Comparison of ENCODE assay signal across 1 cellular context in genomic region chr2:218255441-218255840, GRCh38.
TF ChIP-seq lines count a peak whose summit lies in the region.

No MANE protein-coding gene starts in this region.

TF ChIP-seq in HepG2, 621 proteins besides CTCF, POLR2A, EP300 and RAD21:
- TF ChIP-seq ZNF329 (CRISPR knock-in tag; IDR thresholded peaks at IDR 0.05; ENCODE audit: low read depth) (no peak), NFE2L2 (IDR thresholded peaks at IDR 0.05; ENCODE audit: low read length) (no peak), ZFP36 (IDR thresholded peaks at IDR 0.05; ENCODE audit: borderline replicate concordance, low read depth, low read length, partially characterized antibody) (no peak), MIER2 (CRISPR knock-in tag; IDR thresholded peaks at IDR 0.05) (no peak)
- TF ChIP-seq, protein P1, sequence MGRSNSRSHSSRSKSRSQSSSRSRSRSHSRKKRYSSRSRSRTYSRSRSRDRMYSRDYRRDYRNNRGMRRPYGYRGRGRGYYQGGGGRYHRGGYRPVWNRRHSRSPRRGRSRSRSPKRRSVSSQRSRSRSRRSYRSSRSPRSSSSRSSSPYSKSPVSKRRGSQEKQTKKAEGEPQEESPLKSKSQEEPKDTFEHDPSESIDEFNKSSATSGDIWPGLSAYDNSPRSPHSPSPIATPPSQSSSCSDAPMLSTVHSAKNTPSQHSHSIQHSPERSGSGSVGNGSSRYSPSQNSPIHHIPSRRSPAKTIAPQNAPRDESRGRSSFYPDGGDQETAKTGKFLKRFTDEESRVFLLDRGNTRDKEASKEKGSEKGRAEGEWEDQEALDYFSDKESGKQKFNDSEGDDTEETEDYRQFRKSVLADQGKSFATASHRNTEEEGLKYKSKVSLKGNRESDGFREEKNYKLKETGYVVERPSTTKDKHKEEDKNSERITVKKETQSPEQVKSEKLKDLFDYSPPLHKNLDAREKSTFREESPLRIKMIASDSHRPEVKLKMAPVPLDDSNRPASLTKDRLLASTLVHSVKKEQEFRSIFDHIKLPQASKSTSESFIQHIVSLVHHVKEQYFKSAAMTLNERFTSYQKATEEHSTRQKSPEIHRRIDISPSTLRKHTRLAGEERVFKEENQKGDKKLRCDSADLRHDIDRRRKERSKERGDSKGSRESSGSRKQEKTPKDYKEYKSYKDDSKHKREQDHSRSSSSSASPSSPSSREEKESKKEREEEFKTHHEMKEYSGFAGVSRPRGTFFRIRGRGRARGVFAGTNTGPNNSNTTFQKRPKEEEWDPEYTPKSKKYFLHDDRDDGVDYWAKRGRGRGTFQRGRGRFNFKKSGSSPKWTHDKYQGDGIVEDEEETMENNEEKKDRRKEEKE (IDR thresholded peaks at IDR 0.05) = no peak
- TF ChIP-seq, protein P2, sequence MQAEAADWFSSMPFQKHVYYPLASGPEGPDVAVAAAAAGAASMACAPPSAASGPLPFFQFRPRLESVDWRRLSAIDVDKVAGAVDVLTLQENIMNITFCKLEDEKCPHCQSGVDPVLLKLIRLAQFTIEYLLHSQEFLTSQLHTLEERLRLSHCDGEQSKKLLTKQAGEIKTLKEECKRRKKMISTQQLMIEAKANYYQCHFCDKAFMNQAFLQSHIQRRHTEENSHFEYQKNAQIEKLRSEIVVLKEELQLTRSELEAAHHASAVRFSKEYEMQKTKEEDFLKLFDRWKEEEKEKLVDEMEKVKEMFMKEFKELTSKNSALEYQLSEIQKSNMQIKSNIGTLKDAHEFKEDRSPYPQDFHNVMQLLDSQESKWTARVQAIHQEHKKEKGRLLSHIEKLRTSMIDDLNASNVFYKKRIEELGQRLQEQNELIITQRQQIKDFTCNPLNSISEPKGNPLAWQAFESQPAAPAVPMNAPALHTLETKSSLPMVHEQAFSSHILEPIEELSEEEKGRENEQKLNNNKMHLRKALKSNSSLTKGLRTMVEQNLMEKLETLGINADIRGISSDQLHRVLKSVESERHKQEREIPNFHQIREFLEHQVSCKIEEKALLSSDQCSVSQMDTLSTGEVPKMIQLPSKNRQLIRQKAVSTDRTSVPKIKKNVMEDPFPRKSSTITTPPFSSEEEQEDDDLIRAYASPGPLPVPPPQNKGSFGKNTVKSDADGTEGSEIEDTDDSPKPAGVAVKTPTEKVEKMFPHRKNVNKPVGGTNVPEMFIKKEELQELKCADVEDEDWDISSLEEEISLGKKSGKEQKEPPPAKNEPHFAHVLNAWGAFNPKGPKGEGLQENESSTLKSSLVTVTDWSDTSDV (CRISPR knock-in tag; IDR thresholded peaks at IDR 0.05) = no peak
